22 cellular contexts compared by ENCODE assay signal in the genomic region with DNA sequence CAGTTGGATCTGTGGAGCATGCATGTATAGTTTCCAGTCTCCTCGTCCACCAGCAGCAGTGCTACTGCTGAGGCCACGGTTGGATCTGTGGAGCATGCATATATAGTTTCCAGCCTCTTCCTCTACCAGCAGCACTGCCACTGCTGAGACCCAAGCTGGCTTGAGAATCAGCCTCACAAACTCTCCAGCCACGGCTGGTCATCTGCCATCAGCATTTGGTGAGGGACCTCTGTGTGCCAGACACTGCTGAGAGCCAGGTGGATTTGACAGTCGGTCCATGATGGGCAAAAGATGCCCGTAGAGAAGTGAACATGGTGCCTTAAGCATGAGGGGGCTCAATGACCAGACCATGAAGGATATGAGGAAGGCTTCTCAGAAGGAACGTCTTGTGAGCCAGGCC. TPM values are rescaled to one million over a fixed set of nuclear protein-coding genes. Genes with fewer than 3 reads are reported as not detected.
A peak's percentile ranks its signal among the peaks of the same experiment; 100 is the strongest.
DNase-seq lines count a peak whose midpoint lies in the region; FAIRE-seq and TF ChIP-seq lines count a peak whose summit lies in the region.
"Had no signal": no experiment of that assay in that cellular context is flagged by ENCODE, and none has a peak within 500 bp of the region (broad histone marks: within the 10 kb centered on the region; RNA-seq: fewer than 3 reads in every experiment).

No MANE protein-coding gene starts in this region.

- WGBS in H1 (ENCODE audit: extremely low coverage in 1 of 2, insufficient coverage in 1 of 2, insufficient read length in 1 of 2, insufficient replicate concordance in 2 of 2, low coverage in 1 of 2, low lambda C conversion rate in 2 of 2, missing lambda C conversion rate in 1 of 2), 2 experiments: 92% methylated on average over 6 of the region's 6 CpGs; no CpG with 5 or more reads in 1 of the 2 experiments

- H2BK5ac ChIP-seq in H1 (ENCODE audit: low read depth, low read length): no peak overlapping the region

- H3K9ac ChIP-seq in H1 (replicated peaks in 1 of 4; ENCODE audit: extremely low read depth in 1 of 4, low read depth in 3 of 4, low read length in 3 of 4): no peak overlapping the region
- H3K9ac ChIP-seq: KMS-11 had no signal

- TF ChIP-seq RAD21 in H1 (IDR thresholded peaks at IDR 0.05 in 1 of 2, conservative IDR thresholded peaks at IDR 0.05 in 1 of 2; ENCODE audit: low read depth in 2 of 2, low read length in 2 of 2): no peak

- no peaks in the 10 kb centered on the region for H3K79me2 ChIP-seq in H1 (ENCODE audit: control insufficient read depth in 1 of 2, insufficient read depth in 2 of 2, low read length in 2 of 2)

- no peak overlapping the region for H3K23ac ChIP-seq in H1 (ENCODE audit: insufficient read length)

- peaks cover 0 to 4% (median 2%) of the 10 kb centered on the region in 4 experiments; a peak in 3 of 7 replicates for H3K4me1 ChIP-seq in H1 (replicated peaks in 1 of 4; ENCODE audit: control insufficient read depth in 3 of 4, insufficient read depth in 4 of 4, low read length in 3 of 4)

- peak overlapping the region; percentile 8; the same call in 1 of the 2 replicates for H2BK15ac ChIP-seq in H1 (ENCODE audit: low read length)

- TF ChIP-seq POLR2A in H1 (IDR thresholded peaks at IDR 0.05; ENCODE audit: control extremely low read depth in 1 of 2, low read depth in 2 of 2, low read length in 2 of 2): no peak

- H4K91ac ChIP-seq in H1 (replicated peaks; ENCODE audit: insufficient read length, low read length): no peak overlapping the region

- H3K79me1 ChIP-seq in H1 (ENCODE audit: low read depth, low read length): no peaks in the 10 kb centered on the region

- H2BK12ac ChIP-seq in H1 (ENCODE audit: low read depth, low read length): no peak overlapping the region

- peak overlapping the region; percentile 77 for H3K27ac ChIP-seq in caudate nucleus (ENCODE audit: low read depth, low read length)
- 0 out of 2 replicates have a peak overlapping the region, but pooled peaks have one; percentile 21 for H3K27ac ChIP-seq in H1 (ENCODE audit: low read depth, low read length)
- peak overlapping the region; percentile 44 for H3K27ac ChIP-seq in temporal lobe (ENCODE audit: low read depth, low read length)
- H3K27ac ChIP-seq: KMS-11 had no signal

- DNase-seq in G401 (ENCODE audit: low spot score) (peak; percentile 99), caudate nucleus (lab: John Stamatoyannopoulos, UW) (peak in 1 of 61 donors; percentile 97), H1 (ENCODE audit: low read depth in 1 of 2, low spot score in 2 of 2) (no peak), DMS79 (lab: John Stamatoyannopoulos, UW) (no peak), NCI-H524 treated with DMSO at 0.1 percent for 48 hours (lab: John Stamatoyannopoulos, UW) (no peak)
- DNase-seq in T-helper 2 cell treated with Interferon-gamma antibody and Interleukin-4, amounts not matched to agents 5 μg/mL and 100 μg/mL, for 36 hours (ENCODE audit: low spot score): no peak
- DNase-seq: AML-193; Calu3; CD8-positive, alpha-beta memory T cell; DMS153; GDM1; IMR-90; NCI-H1105; NCI-H146; NCI-H2029; NCI-H345; NCI-H524; NCI-H82; Right ventricle myocardium superior had no signal

- H2BK120ac ChIP-seq in H1 (replicated peaks; ENCODE audit: low read depth, low read length): no peak overlapping the region

- H3K23me2 ChIP-seq in H1 (ENCODE audit: low read depth, low read length): no peaks in the 10 kb centered on the region

- H2BK20ac ChIP-seq in H1 (ENCODE audit: low read length): no peak overlapping the region

- peaks cover 35% of the 10 kb centered on the region for H3K36me3 Mint-ChIP-seq in T-helper 2 cell treated with Interferon-gamma antibody and Interleukin-4, amounts not matched to agents 5 μg/mL and 100 μg/mL, for 36 hours (ENCODE audit: low read depth)

- FAIRE-seq in H1 (lab: Jason Lieb, UNC): no peak
- FAIRE-seq: GM18507 had no signal

- in situ Hi-C loops in G401 (cut with HindIII; ENCODE audit: low sequenced_read_pairs): no loop called here

- no peaks in the 10 kb centered on the region for H4K20me1 ChIP-seq in H1 (replicated peaks in 1 of 2; ENCODE audit: control insufficient read depth in 1 of 2, insufficient read depth in 2 of 2, low read length in 2 of 2)

- POLR2A ChIA-PET in H1 (lab: Charles Lee; ENCODE audit: partially characterized antibody): no interaction called here

- no peaks in the 10 kb centered on the region for H3K9me3 Mint-ChIP-seq in T-helper 2 cell treated with Interferon-gamma antibody and Interleukin-4, amounts not matched to agents 5 μg/mL and 100 μg/mL, for 36 hours
- H3K9me3 Mint-ChIP-seq: CD8-positive, alpha-beta memory T cell had no signal

- H3K4ac ChIP-seq in H1 (replicated peaks; ENCODE audit: insufficient read length, low read depth, low read length): no peak overlapping the region

- H3K4me2 ChIP-seq in H1 (ENCODE audit: insufficient read depth in 1 of 2, low read depth in 2 of 2, low read length in 2 of 2): no peak overlapping the region
- H3K4me2 ChIP-seq: KMS-11 had no signal

- H3K27ac Mint-ChIP-seq in T-helper 2 cell treated with Interferon-gamma antibody and Interleukin-4, amounts not matched to agents 5 μg/mL and 100 μg/mL, for 36 hours: no peak overlapping the region

- no peak overlapping the region for H3K14ac ChIP-seq in H1 (ENCODE audit: insufficient read length)

- no peaks in the 10 kb centered on the region for H3K9me3 ChIP-seq in H1 (ENCODE audit: insufficient read depth in 2 of 2, low read depth in 1 of 2, low read length in 1 of 2)

- H3K36me3 ChIP-seq in H1 (ENCODE audit: control insufficient read depth in 2 of 4, insufficient read depth in 4 of 4, low read length in 3 of 4): no peaks in the 10 kb centered on the region; a peak in 1 of 8 replicates

- no peak overlapping the region for H2AK5ac ChIP-seq in H1 (ENCODE audit: low read depth, low read length)

- H4K5ac ChIP-seq in H1 (ENCODE audit: insufficient read length, low read depth, low read length): no peak overlapping the region

- no peak overlapping the region for H3K4me3 Mint-ChIP-seq in T-helper 2 cell treated with Interferon-gamma antibody and Interleukin-4, amounts not matched to agents 5 μg/mL and 100 μg/mL, for 36 hours
- H3K4me3 Mint-ChIP-seq: CD8-positive, alpha-beta memory T cell had no signal

- no peak for TF ChIP-seq CTCF in H1 (IDR thresholded peaks at IDR 0.05; ENCODE audit: control extremely low read depth in 1 of 3, insufficient read depth in 1 of 3, low read depth in 1 of 3, low read length in 3 of 3)

- peaks cover 7% of the 10 kb centered on the region for H3K4me1 Mint-ChIP-seq in T-helper 2 cell treated with Interferon-gamma antibody and Interleukin-4, amounts not matched to agents 5 μg/mL and 100 μg/mL, for 36 hours (ENCODE audit: low read depth)

- no peaks in the 10 kb centered on the region for H3K27me3 ChIP-seq in H1 (replicated peaks in 1 of 4; ENCODE audit: control insufficient read depth in 3 of 4, extremely low read depth in 1 of 4, insufficient read depth in 3 of 4, low read length in 3 of 4)

- H3K18ac ChIP-seq in H1 (ENCODE audit: extremely low read depth, low read length): no peak overlapping the region

- no peak overlapping the region for H3K56ac ChIP-seq in H1 (replicated peaks; ENCODE audit: insufficient read length, low read depth, low read length)

- TF ChIP-seq EP300 in H1 (IDR thresholded peaks at IDR 0.05; ENCODE audit: borderline replicate concordance in 1 of 2, low read depth in 2 of 2, low read length in 2 of 2): no peak

- no peak overlapping the region for H4K8ac ChIP-seq in H1 (ENCODE audit: extremely low read depth, insufficient read depth, low read length)

- H2AFZ ChIP-seq in H1 (ENCODE audit: low read length): no peak overlapping the region

- H3K4me3 ChIP-seq in H1 (ENCODE audit: extremely low read depth in 1 of 4, insufficient read depth in 2 of 4, low read depth in 3 of 4, low read length in 4 of 4): no peak overlapping the region

- H3K27me3 Mint-ChIP-seq in T-helper 2 cell treated with Interferon-gamma antibody and Interleukin-4, amounts not matched to agents 5 μg/mL and 100 μg/mL, for 36 hours (ENCODE audit: low read depth): no peaks in the 10 kb centered on the region
- H3K27me3 Mint-ChIP-seq: CD8-positive, alpha-beta memory T cell had no signal

- CTCF ChIA-PET in H1 (lab: Charles Lee; ENCODE audit: partially characterized antibody): interaction anchor here (0.8 to 2.3 kb wide), 5 partner anchors 13 to 250 kb away, joined by 3 to 8 read pairs (median 4); no protein-coding TSS in a partner anchor

TF ChIP-seq in H1, 55 proteins besides CTCF, POLR2A, EP300 and RAD21:
- TF ChIP-seq KDM5A (IDR thresholded peaks at IDR 0.05; ENCODE audit: low read length): no peak
- TF ChIP-seq, protein P1, sequence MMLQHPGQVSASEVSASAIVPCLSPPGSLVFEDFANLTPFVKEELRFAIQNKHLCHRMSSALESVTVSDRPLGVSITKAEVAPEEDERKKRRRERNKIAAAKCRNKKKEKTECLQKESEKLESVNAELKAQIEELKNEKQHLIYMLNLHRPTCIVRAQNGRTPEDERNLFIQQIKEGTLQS (IDR thresholded peaks at IDR 0.05; ENCODE audit: insufficient read depth, low read depth, low read length): no peak
- TF ChIP-seq CHD2 (IDR thresholded peaks at IDR 0.05; ENCODE audit: low read length): no peak
TF ChIP-seq in H1: peak in this region for 0.

RNA-seq across cellular contexts. Expression of a gene that starts 46.4 kb away (rescaled TPM):
- total RNA-seq in G401 (2014; rRNA removed; shearing (Covaris generic)): 3.4 and 3.6 TPM in 2 replicates
- 6.2 and 6.7 TPM in 2 replicates for total RNA-seq in H1 (2021; fragmentation: NEBNext Ultra II Directional; extraction: Animal tissue kit (Norgen Biotek cat#: 25700))
- 3.2 and 5.0 TPM in 2 replicates for polyA plus RNA-seq in H1 (2011; rRNA removed)
- 3.0 TPM for polyA plus RNA-seq in H1 (2011; cell fraction: cytosol; rRNA removed)
- polyA plus RNA-seq in H1 (2011; cell fraction: nucleus; rRNA removed): 10.2 TPM
- polyA plus RNA-seq in H1 (2012, experiment 1 of 2): 5.1 to 9.0 TPM (median 6.0 TPM) in 4 replicates
- 3.4 TPM for polyA plus RNA-seq in H1 (2012, experiment 2 of 2)
- 7.5 TPM for polyA plus RNA-seq in H1 (2013, experiment 1 of 2)
- 7.5 TPM for polyA plus RNA-seq in H1 (2013, experiment 2 of 2)
- 6.6 and 14.1 TPM in 2 replicates for polyA minus RNA-seq in H1 (2011; rRNA and poly(A)+ RNA removed)
- polyA minus RNA-seq in H1 (2011; cell fraction: cytosol; rRNA and poly(A)+ RNA removed): 2.7 TPM
- polyA minus RNA-seq in H1 (2011; cell fraction: nucleus; rRNA and poly(A)+ RNA removed): 18.1 TPM
- total RNA-seq in temporal lobe: 4.4 TPM

RNA-seq across cellular contexts. Expression of a gene that starts 56.3 kb away (rescaled TPM):
- total RNA-seq in G401 (2014; rRNA removed; shearing (Covaris generic)): 0.80 and 1.6 TPM in 2 replicates
- total RNA-seq in H1 (2021; fragmentation: NEBNext Ultra II Directional; extraction: Animal tissue kit (Norgen Biotek cat#: 25700)): 11.9 and 13.0 TPM in 2 replicates
- 11.0 and 15.4 TPM in 2 replicates for polyA plus RNA-seq in H1 (2011; rRNA removed)
- 6.4 TPM for polyA plus RNA-seq in H1 (2011; cell fraction: cytosol; rRNA removed)
- 7.7 TPM for polyA plus RNA-seq in H1 (2011; cell fraction: nucleus; rRNA removed)
- polyA plus RNA-seq in H1 (2012, experiment 1 of 2): 10.4 to 11.7 TPM (median 11.1 TPM) in 4 replicates
- polyA plus RNA-seq in H1 (2012, experiment 2 of 2): 12.2 TPM
- polyA plus RNA-seq in H1 (2013, experiment 1 of 2): 10.6 TPM
- polyA plus RNA-seq in H1 (2013, experiment 2 of 2): 10.6 TPM
- polyA minus RNA-seq in H1 (2011; rRNA and poly(A)+ RNA removed): 6.1 and 8.1 TPM in 2 replicates
- polyA minus RNA-seq in H1 (2011; cell fraction: cytosol; rRNA and poly(A)+ RNA removed): 6.4 TPM
- 6.7 TPM for polyA minus RNA-seq in H1 (2011; cell fraction: nucleus; rRNA and poly(A)+ RNA removed)
- 4.2 TPM for total RNA-seq in temporal lobe

Comparison
In these comparisons a context has a peak if more than half of its experiments do, and no peak if none do; other contexts are left out.
1. H3K27ac ChIP-seq: peak in every context shown above with its lines; median percentile 77 in caudate nucleus; 44 in temporal lobe; 21 in H1.